In the genomic region with DNA sequence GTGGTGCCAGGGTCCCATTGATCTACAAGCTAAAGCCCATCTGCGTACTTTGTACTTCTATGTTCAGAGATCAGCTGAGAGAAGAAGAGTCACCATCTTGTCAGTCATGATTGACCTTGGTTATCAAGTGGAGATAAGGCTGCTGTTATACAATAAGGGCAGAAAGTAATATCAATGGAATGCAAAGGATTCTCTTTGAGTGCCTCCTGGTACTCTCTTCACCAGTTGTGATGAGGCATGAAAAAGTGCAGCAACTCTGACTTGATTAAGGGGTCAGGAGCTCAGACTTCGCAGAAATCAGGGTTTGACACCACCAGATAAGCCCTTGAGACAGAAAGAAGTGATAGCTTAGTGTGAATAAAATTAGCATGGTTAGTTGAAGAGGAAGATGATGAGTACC, we compare ENCODE assay signal across 25 cellular contexts.
A peak's percentile ranks its signal among the peaks of the same experiment; 100 is the strongest.
DNase-seq lines count a peak whose midpoint lies in the region.
"Had no signal": no experiment of that assay in that cellular context is flagged by ENCODE, and none has a peak within 500 bp of the region (broad histone marks: within the 10 kb centered on the region; RNA-seq: fewer than 3 reads in every experiment).

No MANE protein-coding gene starts in this region.

- DNase-seq in NCI-H226: peak; percentile 71
- peak; percentile 54 for DNase-seq in amniotic epithelial cell (ENCODE audit: low read depth)
- DNase-seq in kidney glomerular epithelial cell (lab: John Stamatoyannopoulos, UW): peak; percentile 8
- DNase-seq in NCI-H82 treated with DMSO at 0.1 percent for 48 hours (lab: John Stamatoyannopoulos, UW; ENCODE audit: unreplicated experiment): no peak
- no peak for DNase-seq in Ammon's horn (ENCODE audit: low spot score)
- no peak for DNase-seq in central memory CD4-positive, alpha-beta T cell
- DNase-seq: 8988T; ACHN; AML-193; BE2C; C1 segment of cervical spinal cord; Caco-2; Calu3; CD4-positive, alpha-beta memory T cell; CD4-positive, alpha-beta T cell; CD4-positive, CD25-positive, alpha-beta regulatory T cell; CD8-positive, alpha-beta memory T cell; CD8-positive, alpha-beta T cell; COR-L47; DMS 273 treated with DMSO at 0.1 percent for 48 hours; DMS153; DMS79; DMS79 treated with DMSO at 0.1 percent for 48 hours; DND-41; EL had no signal

Comparison
In these comparisons a context has a peak if more than half of its experiments do, and no peak if none do; other contexts are left out.
1. DNase-seq: peak in NCI-H226 (single experiment), amniotic epithelial cell (single experiment) and kidney glomerular epithelial cell (single experiment); none in NCI-H82 treated with DMSO at 0.1 percent for 48 hours (single experiment), Ammon's horn (single experiment) and central memory CD4-positive, alpha-beta T cell (single experiment).